In the genomic region with DNA sequence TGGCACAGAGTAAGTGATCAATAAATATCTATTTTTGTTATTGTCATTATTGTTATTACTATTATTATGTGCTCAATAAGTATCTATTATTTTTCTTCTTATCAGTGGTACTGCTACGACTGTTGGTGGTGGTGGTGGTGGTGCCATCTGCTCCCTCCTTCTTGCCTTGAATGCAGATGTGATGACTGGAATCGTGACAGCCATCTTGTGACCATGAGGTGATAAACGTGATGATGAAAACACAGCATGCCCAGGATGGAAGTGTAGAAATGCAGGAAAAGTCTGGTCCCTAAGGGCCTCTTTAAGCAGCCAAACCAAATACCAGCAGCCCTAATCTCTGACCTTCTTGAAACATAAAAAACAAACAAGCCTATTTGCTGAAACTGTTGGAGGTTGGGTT, we compare ENCODE assay signal across 19 cellular contexts. TPM values are rescaled to one million over a fixed set of nuclear protein-coding genes. Genes with fewer than 3 reads are reported as not detected.
"Had no signal": no experiment of that assay in that cellular context is flagged by ENCODE, and none has a peak within 500 bp of the region (broad histone marks: within the 10 kb centered on the region; RNA-seq: fewer than 3 reads in every experiment).

No MANE protein-coding gene starts in this region.

- DNase-seq: Karpas-422, KG1, MG63, NCI-H1092 treated with DMSO at 0.1 percent for 48 hours, NCI-H1436, NCI-H187, NCI-H2029, NCI-H2081 treated with DMSO at 0.1 percent for 48 hours, NCI-H2171, NCI-H226, NCI-H446, NCI-H510A, NCI-H524 treated with DMSO at 0.1 percent for 48 hours, NCI-H69, NCI-H774, SHP77, SK-N-SH had no signal

- H3K9me3 ChIP-seq: MG63, SK-N-SH had no signal

- H3K4me3 ChIP-seq: MG63 had no signal

- H3K36me3 ChIP-seq: MG63 had no signal

- H3K27ac ChIP-seq: RWPE1 had no signal

- H3K4me2 ChIP-seq: SK-N-SH had no signal

- H3K9ac ChIP-seq: SK-N-SH had no signal

RNA-seq across cellular contexts. Expression of a gene that starts 22.4 kb away (rescaled TPM):
- total RNA-seq: HT-29 had no signal
